ENCODE assay signal across 26 cellular contexts in the genomic region with DNA sequence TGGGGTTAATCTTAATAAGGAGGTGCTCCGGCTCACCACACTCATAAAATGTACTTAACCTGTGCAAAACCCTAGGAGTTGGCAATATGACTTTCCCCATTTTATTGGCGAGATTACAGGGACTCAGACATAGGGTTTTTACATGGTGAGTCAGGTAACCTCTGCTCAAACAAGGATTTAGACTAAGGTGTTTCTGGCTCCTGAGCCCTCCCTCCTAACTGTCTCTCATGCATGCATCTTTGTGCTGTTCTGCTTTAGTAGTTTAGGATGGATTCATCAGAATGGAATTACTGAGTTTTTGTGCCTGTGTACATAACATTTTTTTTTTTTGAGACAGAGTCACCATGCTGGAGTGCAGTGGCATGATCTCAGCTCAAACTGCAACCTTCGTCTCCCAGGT.
DNase-seq lines count a peak whose midpoint lies in the region; ATAC-seq, FAIRE-seq and TF ChIP-seq lines count a peak whose summit lies in the region.
"Had no signal": no experiment of that assay in that cellular context is flagged by ENCODE, and none has a peak within 500 bp of the region (broad histone marks: within the 10 kb centered on the region; RNA-seq: fewer than 3 reads in every experiment).

No MANE protein-coding gene starts in this region.

- peaks cover 5% of the 10 kb centered on the region for H3K27me3 Mint-ChIP-seq in activated naive CD8-positive, alpha-beta T cell treated with anti-CD3 and anti-CD28 coated beads, Interleukin-2, amount 50 U/mL, for 24 hours
- no peaks in the 10 kb centered on the region for H3K27me3 Mint-ChIP-seq in WTC11 (ENCODE audit: low read depth)
- H3K27me3 Mint-ChIP-seq: memory B cell had no signal

- no peaks in the 10 kb centered on the region for H3K36me3 Mint-ChIP-seq in activated naive CD8-positive, alpha-beta T cell treated with anti-CD3 and anti-CD28 coated beads, Interleukin-2, amount 50 U/mL, for 24 hours (ENCODE audit: low read depth)
- H3K36me3 Mint-ChIP-seq in WTC11: peaks cover 61% of the 10 kb centered on the region
- H3K36me3 Mint-ChIP-seq: CD8-positive, alpha-beta T cell; memory B cell had no signal

- no peaks in the 10 kb centered on the region for H3K9me3 Mint-ChIP-seq in activated naive CD8-positive, alpha-beta T cell treated with anti-CD3 and anti-CD28 coated beads, Interleukin-2, amount 50 U/mL, for 24 hours
- peaks cover 81% of the 10 kb centered on the region for H3K9me3 Mint-ChIP-seq in WTC11
- H3K9me3 Mint-ChIP-seq: activated T-cell treated with anti-CD3 and anti-CD28 coated beads, Interleukin-2, amount 50 U/mL, for 24 hours; CD8-positive, alpha-beta T cell; memory B cell had no signal

- peaks cover 44% of the 10 kb centered on the region for H3K4me1 ChIP-seq in GM23248 (ENCODE audit: insufficient read depth)
- peaks cover 34% of the 10 kb centered on the region for H3K4me1 ChIP-seq in RWPE2 (ENCODE audit: insufficient read depth, poor library complexity, severe bottlenecking)
- H3K4me1 ChIP-seq in fibroblast of lung (ENCODE audit: control insufficient read depth, extremely low read depth, insufficient read depth, low read length): no peaks in the 10 kb centered on the region
- H3K4me1 ChIP-seq: thyroid gland had no signal

- TF ChIP-seq CTCF in RWPE2 (IDR thresholded peaks at IDR 0.05; ENCODE audit: poor library complexity, severe bottlenecking) (no peak), fibroblast of lung (conservative IDR thresholded peaks at IDR 0.05 in 1 of 2, IDR thresholded peaks at IDR 0.05 in 1 of 2; ENCODE audit: low read depth in 1 of 2, low read length in 2 of 2) (no peak), WTC11 (IDR thresholded peaks at IDR 0.05) (no peak)

- POLR2A ChIA-PET in WTC11 (lab: Charles Lee): no interaction called here

- H3K9ac ChIP-seq in GM23248: peak overlapping the region; percentile 71
- no peak overlapping the region for H3K9ac ChIP-seq in fibroblast of lung (ENCODE audit: insufficient read depth, low read length)

- 46 to 63% methylated on average over 3 of the region's 3 CpGs for WGBS in GM23248 (ENCODE audit: low coverage in 1 of 2, low lambda C conversion rate in 2 of 2, missing lambda C conversion rate in 2 of 2), 2 experiments

- FAIRE-seq in GM12892 (lab: Jason Lieb, UNC): no peak
- FAIRE-seq: K562 had no signal

- H3F3A ChIP-seq in GM23248 (ENCODE audit: insufficient read depth): peaks cover 39% of the 10 kb centered on the region

- H3K4me3 ChIP-seq in GM23248 (peak overlapping the region; percentile 2; the same call in 1 of the 2 replicates), RWPE2 (ENCODE audit: severe bottlenecking) (no peak overlapping the region), fibroblast of lung (replicated peaks in 1 of 4; ENCODE audit: control extremely low read depth in 1 of 4, insufficient read depth in 1 of 4, low read depth in 3 of 4, low read length in 4 of 4) (no peak overlapping the region), skeletal muscle cell (ENCODE audit: low read depth, low read length) (no peak overlapping the region)
- H3K4me3 ChIP-seq: K562, thyroid gland had no signal

- H3K9me2 ChIP-seq in GM23248 (ENCODE audit: insufficient read depth): no peaks in the 10 kb centered on the region; the same call in 1 of the 2 replicates

- peak overlapping the region; percentile 98 for H3K27ac ChIP-seq in GM23248
- H3K27ac ChIP-seq in RWPE2 (ENCODE audit: poor library complexity, severe bottlenecking): peak overlapping the region; percentile 90
- peak overlapping the region; percentile 61 for H3K27ac ChIP-seq in fibroblast of lung (ENCODE audit: insufficient read depth, low read length)
- H3K27ac ChIP-seq: neutrophil, thyroid gland had no signal

- H3K4me2 ChIP-seq in GM23248 (ENCODE audit: unreplicated experiment) (peak overlapping the region; percentile 30), fibroblast of lung (ENCODE audit: extremely low read depth, insufficient read depth, low read length) (no peak overlapping the region)

- no peak overlapping the region for H3K27ac Mint-ChIP-seq in activated naive CD8-positive, alpha-beta T cell treated with anti-CD3 and anti-CD28 coated beads, Interleukin-2, amount 50 U/mL, for 24 hours
- H3K27ac Mint-ChIP-seq in WTC11: no peak overlapping the region
- H3K27ac Mint-ChIP-seq: activated T-cell treated with anti-CD3 and anti-CD28 coated beads, Interleukin-2, amount 50 U/mL, for 24 hours; CD8-positive, alpha-beta T cell; memory B cell had no signal

- CTCF ChIA-PET in WTC11 (lab: Charles Lee): no interaction called here

- H3K36me3 ChIP-seq in GM23248 (ENCODE audit: low read depth): no peaks in the 10 kb centered on the region
- H3K36me3 ChIP-seq in RWPE2 (ENCODE audit: low read depth): no peaks in the 10 kb centered on the region
- H3K36me3 ChIP-seq in fibroblast of lung (ENCODE audit: control insufficient read depth, insufficient read depth, low read length): no peaks in the 10 kb centered on the region
- H3K36me3 ChIP-seq: neutrophil, thyroid gland had no signal

- peak; percentile 82 for DNase-seq in GM23248
- no peak for DNase-seq in RWPE2 (ENCODE audit: low spot score)
- DNase-seq in fibroblast of lung (ENCODE audit: low read depth in 2 of 2): peak in 1 of 2 donors; percentile 67
- peak; percentile 52 for DNase-seq in skeletal muscle cell (ENCODE audit: low read depth)
- DNase-seq in activated naive CD8-positive, alpha-beta T cell treated with anti-CD3 and anti-CD28 coated beads, Interleukin-2, amount 50 U/mL, for 24 hours: no peak
- no peak for DNase-seq in WTC11 (ENCODE audit: low spot score)
- DNase-seq in COLO668 (lab: John Stamatoyannopoulos, UW; ENCODE audit: unreplicated experiment): no peak
- no peak for DNase-seq in GM12892 (ENCODE audit: insufficient read length)
- DNase-seq: activated CD4-positive, alpha-beta T cell treated with anti-CD3 and anti-CD28 coated beads for 1 hour; activated naive CD4-positive, alpha-beta T cell treated with Interleukin-2 at 50 U/mL for 16 hours; activated T-cell treated with anti-CD3 and anti-CD28 coated beads, Interleukin-2, amount 50 U/mL, for 24 hours; AML-193; aorta; CD8-positive, alpha-beta T cell; cerebellar nuclear complex; MV-4-11; NCI-H187; NCI-H69; Right ventricle myocardium superior; stimulated activated CD4-positive, alpha-beta T cell treated with anti-CD3 and anti-CD28 coated beads, Interleukin-4, amount 100 ng/mL, for 24 hours; stimulated activated naive CD4-positive, alpha-beta T cell treated with Interleukin-2 at 50 U/mL for 16 hours; SW 1271; thyroid gland had no signal

- in situ Hi-C loops in GM23248 (cut with MboI): no loop called here

- no peaks in the 10 kb centered on the region for H4K20me1 ChIP-seq in GM23248 (ENCODE audit: insufficient read depth)
- H4K20me1 ChIP-seq in fibroblast of lung (ENCODE audit: control insufficient read depth, extremely low read depth, insufficient read depth, low read length): no peaks in the 10 kb centered on the region

- H3K79me2 ChIP-seq in GM23248 (ENCODE audit: insufficient read depth) (no peaks in the 10 kb centered on the region), fibroblast of lung (ENCODE audit: control insufficient read depth, insufficient read depth, low read length) (no peaks in the 10 kb centered on the region)

- no peak for TF ChIP-seq POLR2A in GM12892 (IDR thresholded peaks at IDR 0.05; ENCODE audit: low read depth, low read length)

- no peak overlapping the region for H2AFZ ChIP-seq in GM23248
- no peak overlapping the region for H2AFZ ChIP-seq in fibroblast of lung (ENCODE audit: low read length)

- H3K4me3 Mint-ChIP-seq in activated naive CD8-positive, alpha-beta T cell treated with anti-CD3 and anti-CD28 coated beads, Interleukin-2, amount 50 U/mL, for 24 hours: no peak overlapping the region
- H3K4me3 Mint-ChIP-seq in WTC11: no peak overlapping the region
- H3K4me3 Mint-ChIP-seq: activated T-cell treated with anti-CD3 and anti-CD28 coated beads, Interleukin-2, amount 50 U/mL, for 24 hours; CD8-positive, alpha-beta T cell; memory B cell had no signal

- no peaks in the 10 kb centered on the region for H3K4me1 Mint-ChIP-seq in activated naive CD8-positive, alpha-beta T cell treated with anti-CD3 and anti-CD28 coated beads, Interleukin-2, amount 50 U/mL, for 24 hours
- no peaks in the 10 kb centered on the region for H3K4me1 Mint-ChIP-seq in WTC11
- H3K4me1 Mint-ChIP-seq: memory B cell had no signal

- H3K9me3 ChIP-seq in GM23248 (ENCODE audit: low read depth) (no peaks in the 10 kb centered on the region), RWPE2 (ENCODE audit: severe bottlenecking) (no peaks in the 10 kb centered on the region), fibroblast of lung (ENCODE audit: control insufficient read depth, insufficient read depth, low read depth, low read length) (no peaks in the 10 kb centered on the region)
- H3K9me3 ChIP-seq: neutrophil, thyroid gland had no signal

- ATAC-seq in RWPE2 (ENCODE audit: low read depth) (peak; percentile 88), WTC11 (no peak)
- no peak for ATAC-seq in activated naive CD8-positive, alpha-beta T cell treated with anti-CD3 and anti-CD28 coated beads, Interleukin-2, amount 50 U/mL, for 24 hours
- ATAC-seq: CD8-positive, alpha-beta T cell; K562 had no signal

- H3K27me3 ChIP-seq in GM23248 (replicated peaks; ENCODE audit: insufficient read depth): no peaks in the 10 kb centered on the region
- H3K27me3 ChIP-seq in RWPE2 (ENCODE audit: insufficient read depth, poor library complexity, severe bottlenecking): no peaks in the 10 kb centered on the region
- H3K27me3 ChIP-seq in fibroblast of lung (ENCODE audit: control insufficient read depth, insufficient read depth, low read length): no peaks in the 10 kb centered on the region
- H3K27me3 ChIP-seq: thyroid gland had no signal

TF ChIP-seq in WTC11, 78 proteins besides CTCF, POLR2A, EP300 and RAD21:
- TF ChIP-seq OVOL2 (CRISPR knock-in tag; IDR thresholded peaks at IDR 0.05; ENCODE audit: borderline replicate concordance) (no peak), MYBL2 (CRISPR knock-in tag; IDR thresholded peaks at IDR 0.05) (no peak), SP1 (CRISPR knock-in tag; conservative IDR thresholded peaks at IDR 0.05) (no peak)
- TF ChIP-seq, protein P1, sequence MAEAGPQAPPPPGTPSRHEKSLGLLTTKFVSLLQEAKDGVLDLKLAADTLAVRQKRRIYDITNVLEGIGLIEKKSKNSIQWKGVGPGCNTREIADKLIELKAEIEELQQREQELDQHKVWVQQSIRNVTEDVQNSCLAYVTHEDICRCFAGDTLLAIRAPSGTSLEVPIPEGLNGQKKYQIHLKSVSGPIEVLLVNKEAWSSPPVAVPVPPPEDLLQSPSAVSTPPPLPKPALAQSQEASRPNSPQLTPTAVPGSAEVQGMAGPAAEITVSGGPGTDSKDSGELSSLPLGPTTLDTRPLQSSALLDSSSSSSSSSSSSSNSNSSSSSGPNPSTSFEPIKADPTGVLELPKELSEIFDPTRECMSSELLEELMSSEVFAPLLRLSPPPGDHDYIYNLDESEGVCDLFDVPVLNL (CRISPR knock-in tag; IDR thresholded peaks at IDR 0.05; ENCODE audit: borderline replicate concordance, low read depth): no peak
TF ChIP-seq in WTC11: peak in this region for 0.

Comparison
In these comparisons a context has a peak if more than half of its experiments do, and no peak if none do; other contexts are left out.
1. DNase-seq: peak in GM23248 (single experiment) and skeletal muscle cell (single experiment); none in RWPE2 (single experiment), activated naive CD8-positive, alpha-beta T cell treated with anti-CD3 and anti-CD28 coated beads, Interleukin-2, amount 50 U/mL, for 24 hours (single experiment), WTC11 (single experiment), COLO668 (single experiment) and GM12892 (single experiment).
2. Peak in every context shown above with its lines, with median percentiles within 50 percentile points of each other: H3K27ac ChIP-seq.